In genomic region chr6:42140051-42140450, GRCh38 we compare ENCODE assay signal across 10 cellular contexts. TPM values are rescaled to one million over a fixed set of nuclear protein-coding genes. Genes with fewer than 3 reads are reported as not detected.
DNase-seq lines count a peak whose midpoint lies in the region; ATAC-seq and TF ChIP-seq lines count a peak whose summit lies in the region.
"Had no signal": no experiment of that assay in that cellular context is flagged by ENCODE, and none has a peak within 500 bp of the region (broad histone marks: within the 10 kb centered on the region; RNA-seq: fewer than 3 reads in every experiment).

No MANE protein-coding gene starts in this region.

- H3K36me3 Mint-ChIP-seq in WTC11, result peaks cover 5% of the 10 kb centered on the region
- no peaks in the 10 kb centered on the region for H3K36me3 Mint-ChIP-seq in mesothelial cell of epicardium
- no peaks in the 10 kb centered on the region for H3K36me3 Mint-ChIP-seq in natural killer cell treated with Interleukin-12 subunit alpha and Interleukin-12 subunit beta and Interleukin-15 and Interleukin-18, amount 100 ng/mL, for 72 hours
- H3K36me3 Mint-ChIP-seq in activated CD4-positive, alpha-beta memory T cell treated with anti-CD3 and anti-CD28 coated beads, Interleukin-2, amount 10 ng/mL, durations not matched to agents 7 days and 5 days (ENCODE audit: low read depth), result no peaks in the 10 kb centered on the region

- H3K9me3 Mint-ChIP-seq in WTC11, result no peaks in the 10 kb centered on the region
- H3K9me3 Mint-ChIP-seq in mesothelial cell of epicardium, result no peaks in the 10 kb centered on the region
- H3K9me3 Mint-ChIP-seq in natural killer cell treated with Interleukin-12 subunit alpha and Interleukin-12 subunit beta and Interleukin-15 and Interleukin-18, amount 100 ng/mL, for 72 hours, result no peaks in the 10 kb centered on the region
- no peaks in the 10 kb centered on the region for H3K9me3 Mint-ChIP-seq in activated CD4-positive, alpha-beta memory T cell treated with anti-CD3 and anti-CD28 coated beads, Interleukin-2, amount 10 ng/mL, durations not matched to agents 7 days and 5 days

- H3K4me1 Mint-ChIP-seq in WTC11 (peaks cover 67% of the 10 kb centered on the region), mesothelial cell of epicardium (peaks cover 50% of the 10 kb centered on the region)
- peaks cover 5 to 6% of the 10 kb centered on the region in 2 donors for H3K4me1 Mint-ChIP-seq in natural killer cell treated with Interleukin-12 subunit alpha and Interleukin-12 subunit beta and Interleukin-15 and Interleukin-18, amount 100 ng/mL, for 72 hours (ENCODE audit: low read depth in 2 of 2)
- peaks cover 11% of the 10 kb centered on the region for H3K4me1 Mint-ChIP-seq in activated CD4-positive, alpha-beta memory T cell treated with anti-CD3 and anti-CD28 coated beads, Interleukin-2, amount 10 ng/mL, durations not matched to agents 7 days and 5 days

- no peak for TF ChIP-seq CTCF in AG10803 (conservative IDR thresholded peaks at IDR 0.05; ENCODE audit: low read length)
- no peak for TF ChIP-seq CTCF in WTC11 (IDR thresholded peaks at IDR 0.05)
- no peak for TF ChIP-seq CTCF in mesothelial cell of epicardium (IDR thresholded peaks at IDR 0.05; ENCODE audit: unreplicated experiment)

- no peaks in the 10 kb centered on the region; the same call in 1 of the 2 replicates for H3K27me3 Mint-ChIP-seq in WTC11 (ENCODE audit: low read depth)
- H3K27me3 Mint-ChIP-seq in mesothelial cell of epicardium (ENCODE audit: low read depth), result peaks cover 2% of the 10 kb centered on the region
- peaks cover 15 to 24% of the 10 kb centered on the region in 2 donors for H3K27me3 Mint-ChIP-seq in natural killer cell treated with Interleukin-12 subunit alpha and Interleukin-12 subunit beta and Interleukin-15 and Interleukin-18, amount 100 ng/mL, for 72 hours
- peaks cover 35% of the 10 kb centered on the region for H3K27me3 Mint-ChIP-seq in activated CD4-positive, alpha-beta memory T cell treated with anti-CD3 and anti-CD28 coated beads, Interleukin-2, amount 10 ng/mL, durations not matched to agents 7 days and 5 days

- H3K27ac Mint-ChIP-seq in WTC11 (peak overlapping the region; percentile 76), mesothelial cell of epicardium (peak overlapping the region; percentile 100)
- no peak overlapping the region for H3K27ac Mint-ChIP-seq in natural killer cell treated with Interleukin-12 subunit alpha and Interleukin-12 subunit beta and Interleukin-15 and Interleukin-18, amount 100 ng/mL, for 72 hours
- no peak overlapping the region for H3K27ac Mint-ChIP-seq in activated CD4-positive, alpha-beta memory T cell treated with anti-CD3 and anti-CD28 coated beads, Interleukin-2, amount 10 ng/mL, durations not matched to agents 7 days and 5 days

- POLR2A ChIA-PET in WTC11 (lab: Charles Lee), result interaction anchor here (1.3 kb wide), 1 partner anchor 24 kb away, joined by 4 read pairs; no protein-coding TSS in a partner anchor
- POLR2A ChIA-PET in activated CD4-positive, alpha-beta memory T cell treated with anti-CD3 and anti-CD28 coated beads, Interleukin-2, amount 10 ng/mL, durations not matched to agents 7 days and 5 days (lab: Charles Lee), result no interaction called here

- ATAC-seq in WTC11 (no peak), GM21576 (IDR thresholded peaks at IDR 0.05; ENCODE audit: unreplicated experiment) (no peak)
- ATAC-seq in natural killer cell treated with Interleukin-12 subunit alpha and Interleukin-12 subunit beta and Interleukin-15 and Interleukin-18, amount 100 ng/mL, for 72 hours, result no peak

- DNase-seq in AG10803 (ENCODE audit: low read depth), result peak; percentile 40
- peak; percentile 86 to 91 for DNase-seq in Kasumi-1 (lab: John Stamatoyannopoulos, UW)
- no peak for DNase-seq in WTC11 (ENCODE audit: low spot score)
- DNase-seq in mesothelial cell of epicardium (ENCODE audit: low spot score in 2 of 2, unreplicated experiment in 2 of 2), result no peak
- no peak for DNase-seq in natural killer cell treated with Interleukin-12 subunit alpha and Interleukin-12 subunit beta and Interleukin-15 and Interleukin-18, amount 100 ng/mL, for 72 hours (ENCODE audit: low spot score)
- DNase-seq in activated CD4-positive, alpha-beta memory T cell treated with anti-CD3 and anti-CD28 coated beads, Interleukin-2, amount 10 ng/mL, durations not matched to agents 7 days and 5 days, result no peak
- no peak for DNase-seq in effector CD4-positive, alpha-beta T cell
- DNase-seq: activated CD8-positive, alpha-beta memory T cell treated with anti-CD3 and anti-CD28 coated beads, Interleukin-2, amount 50 U/mL, for 4 hours had no signal

- no peak overlapping the region for H3K4me3 ChIP-seq in AG10803 (ENCODE audit: low read length)

- peak overlapping the region; percentile 80 for H3K4me3 Mint-ChIP-seq in WTC11
- H3K4me3 Mint-ChIP-seq in mesothelial cell of epicardium, result peak overlapping the region; percentile 88
- no peak overlapping the region for H3K4me3 Mint-ChIP-seq in natural killer cell treated with Interleukin-12 subunit alpha and Interleukin-12 subunit beta and Interleukin-15 and Interleukin-18, amount 100 ng/mL, for 72 hours
- no peak overlapping the region for H3K4me3 Mint-ChIP-seq in activated CD4-positive, alpha-beta memory T cell treated with anti-CD3 and anti-CD28 coated beads, Interleukin-2, amount 10 ng/mL, durations not matched to agents 7 days and 5 days

- CTCF ChIA-PET in WTC11 (lab: Charles Lee), result interaction anchor here (1.0 to 1.9 kb wide), 3 partner anchors 27 to 219 kb away, joined by 3 to 6 read pairs (median 5); partner anchors contain the start of genes BYSL and MED20
- CTCF ChIA-PET in activated CD4-positive, alpha-beta memory T cell treated with anti-CD3 and anti-CD28 coated beads, Interleukin-2, amount 10 ng/mL, durations not matched to agents 7 days and 5 days (lab: Charles Lee), result no interaction called here

TF ChIP-seq in WTC11, 78 proteins besides CTCF, POLR2A, EP300 and RAD21 (continues in another document):
- TF ChIP-seq ZNF416 (CRISPR knock-in tag; IDR thresholded peaks at IDR 0.05) (no peak), TP53 (CRISPR knock-in tag; IDR thresholded peaks at IDR 0.05) (no peak), ZNF219 (CRISPR knock-in tag; IDR thresholded peaks at IDR 0.05; ENCODE audit: borderline replicate concordance) (no peak), ZNF425 (CRISPR knock-in tag; conservative IDR thresholded peaks at IDR 0.05) (no peak), ZNF396 (CRISPR knock-in tag; IDR thresholded peaks at IDR 0.05; ENCODE audit: borderline replicate concordance) (no peak), SP1 (CRISPR knock-in tag; conservative IDR thresholded peaks at IDR 0.05) (no peak), GRHL2 (CRISPR knock-in tag; IDR thresholded peaks at IDR 0.05; ENCODE audit: insufficient replicate concordance, severe bottlenecking) (no peak)
- TF ChIP-seq, protein P1, sequence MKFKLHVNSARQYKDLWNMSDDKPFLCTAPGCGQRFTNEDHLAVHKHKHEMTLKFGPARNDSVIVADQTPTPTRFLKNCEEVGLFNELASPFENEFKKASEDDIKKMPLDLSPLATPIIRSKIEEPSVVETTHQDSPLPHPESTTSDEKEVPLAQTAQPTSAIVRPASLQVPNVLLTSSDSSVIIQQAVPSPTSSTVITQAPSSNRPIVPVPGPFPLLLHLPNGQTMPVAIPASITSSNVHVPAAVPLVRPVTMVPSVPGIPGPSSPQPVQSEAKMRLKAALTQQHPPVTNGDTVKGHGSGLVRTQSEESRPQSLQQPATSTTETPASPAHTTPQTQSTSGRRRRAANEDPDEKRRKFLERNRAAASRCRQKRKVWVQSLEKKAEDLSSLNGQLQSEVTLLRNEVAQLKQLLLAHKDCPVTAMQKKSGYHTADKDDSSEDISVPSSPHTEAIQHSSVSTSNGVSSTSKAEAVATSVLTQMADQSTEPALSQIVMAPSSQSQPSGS (CRISPR knock-in tag; IDR thresholded peaks at IDR 0.05; ENCODE audit: borderline replicate concordance, low read depth), result no peak

RNA-seq across cellular contexts. Expression of gene C6orf132, which starts 2.4 kb away (rescaled TPM):
- total RNA-seq in WTC11 (2021) (38.1 to 52.6 TPM (median 38.2 TPM) in 3 replicates), mesothelial cell of epicardium (22.4 to 23.9 TPM (median 22.5 TPM) in 3 replicates)
- under 1 TPM; 0.17 to 0.42 TPM for total RNA-seq in natural killer cell treated with Interleukin-12 subunit alpha and Interleukin-12 subunit beta and Interleukin-15 and Interleukin-18, amount 100 ng/mL, for 72 hours
- under 1 TPM; 0.05 to 0.10 TPM for total RNA-seq in activated CD4-positive, alpha-beta memory T cell treated with anti-CD3 and anti-CD28 coated beads, Interleukin-2, amount 10 ng/mL, durations not matched to agents 7 days and 5 days

RNA-seq across cellular contexts. Expression of gene GUCA1A, which starts 33.1 kb away (rescaled TPM):
- total RNA-seq in WTC11 (2021) (10.9 to 12.9 TPM (median 12.5 TPM) in 3 replicates), mesothelial cell of epicardium (0.91 to 1.3 TPM (median 0.92 TPM) in 3 replicates)
- total RNA-seq in natural killer cell treated with Interleukin-12 subunit alpha and Interleukin-12 subunit beta and Interleukin-15 and Interleukin-18, amount 100 ng/mL, for 72 hours, result not detected
- not detected for total RNA-seq in activated CD4-positive, alpha-beta memory T cell treated with anti-CD3 and anti-CD28 coated beads, Interleukin-2, amount 10 ng/mL, durations not matched to agents 7 days and 5 days
- total RNA-seq: lung microvascular endothelial cell had no signal

RNA-seq across cellular contexts. Expression of gene GUCA1B, which starts 54.7 kb away (rescaled TPM):
- total RNA-seq in WTC11 (2021) (2.0 to 3.7 TPM (median 2.7 TPM) in 3 replicates), mesothelial cell of epicardium (2.2 to 2.7 TPM (median 2.6 TPM) in 3 replicates)
- total RNA-seq in natural killer cell treated with Interleukin-12 subunit alpha and Interleukin-12 subunit beta and Interleukin-15 and Interleukin-18, amount 100 ng/mL, for 72 hours, result 1 to 10 TPM in 1 of 2 donors, under 1 TPM in 1; 0.95 to 2.2 TPM
- 1 to 10 TPM in 1 of 2 experiments, under 1 TPM in 1; 0.65 to 1.2 TPM for total RNA-seq in activated CD4-positive, alpha-beta memory T cell treated with anti-CD3 and anti-CD28 coated beads, Interleukin-2, amount 10 ng/mL, durations not matched to agents 7 days and 5 days

Comparison
In these comparisons a context has a peak if more than half of its experiments do, and no peak if none do; other contexts are left out.
1. DNase-seq: peak in AG10803 (single experiment) and Kasumi-1 (2 of 2); none in WTC11 (single experiment), mesothelial cell of epicardium (0 of 2), natural killer cell treated with Interleukin-12 subunit alpha and Interleukin-12 subunit beta and Interleukin-15 and Interleukin-18, amount 100 ng/mL, for 72 hours (single experiment), activated CD4-positive, alpha-beta memory T cell treated with anti-CD3 and anti-CD28 coated beads, Interleukin-2, amount 10 ng/mL, durations not matched to agents 7 days and 5 days (single experiment) and effector CD4-positive, alpha-beta T cell (single experiment).
2. H3K27ac Mint-ChIP-seq: peak in WTC11 (single experiment) and mesothelial cell of epicardium (single experiment); none in natural killer cell treated with Interleukin-12 subunit alpha and Interleukin-12 subunit beta and Interleukin-15 and Interleukin-18, amount 100 ng/mL, for 72 hours (0 of 2) and activated CD4-positive, alpha-beta memory T cell treated with anti-CD3 and anti-CD28 coated beads, Interleukin-2, amount 10 ng/mL, durations not matched to agents 7 days and 5 days (single experiment).
3. H3K4me3 Mint-ChIP-seq: peak in WTC11 (single experiment) and mesothelial cell of epicardium (single experiment); none in natural killer cell treated with Interleukin-12 subunit alpha and Interleukin-12 subunit beta and Interleukin-15 and Interleukin-18, amount 100 ng/mL, for 72 hours (single experiment) and activated CD4-positive, alpha-beta memory T cell treated with anti-CD3 and anti-CD28 coated beads, Interleukin-2, amount 10 ng/mL, durations not matched to agents 7 days and 5 days (single experiment).
4. RNA of gene C6orf132, which starts 2.4 kb away (total RNA-seq): 38.1 to 52.6 TPM in WTC11 and 22.4 to 23.9 TPM in mesothelial cell of epicardium; 0.17 to 0.42 TPM in natural killer cell treated with Interleukin-12 subunit alpha and Interleukin-12 subunit beta and Interleukin-15 and Interleukin-18, amount 100 ng/mL, for 72 hours and 0.05 to 0.10 TPM in activated CD4-positive, alpha-beta memory T cell treated with anti-CD3 and anti-CD28 coated beads, Interleukin-2, amount 10 ng/mL, durations not matched to agents 7 days and 5 days; every median in the first group is over 10 times any median in the second.